In genomic region chr12:113220593-113221180, GRCh38 we compare ENCODE assay signal across 8 cellular contexts. TPM values are rescaled to one million over a fixed set of nuclear protein-coding genes. Genes with fewer than 3 reads are reported as not detected.
A peak's percentile ranks its signal among the peaks of the same experiment; 100 is the strongest.
DNase-seq lines count a peak whose midpoint lies in the region; TF ChIP-seq lines count a peak whose summit lies in the region.

No MANE protein-coding gene starts in this region.

- H3K4me1 ChIP-seq in HUES64 (ENCODE audit: insufficient read depth, low read length) (peaks cover 13% of the 10 kb centered on the region), mucosa of rectum (ENCODE audit: control insufficient read depth in 2 of 2, insufficient read depth in 2 of 2, low read length in 2 of 2) (peaks cover 21 to 29% of the 10 kb centered on the region in 2 donors)

- peak overlapping the region; percentile 67 to 94 (median 84) for H3K27ac Mint-ChIP-seq in brain

- peaks cover 36% of the 10 kb centered on the region for H3K4me1 Mint-ChIP-seq in brain

- H3K36me3 ChIP-seq in HUES64 (ENCODE audit: insufficient read depth, low read length): no peaks in the 10 kb centered on the region
- H3K36me3 ChIP-seq in mucosa of rectum (ENCODE audit: control insufficient read depth in 2 of 2, insufficient read depth in 2 of 2, low read length in 2 of 2): no peaks in the 10 kb centered on the region

- H3K4me3 ChIP-seq in GM12864 (ENCODE audit: low read depth, low read length) (peak overlapping the region; percentile 64), HUES64 (ENCODE audit: low read length) (peak overlapping the region; percentile 66), mucosa of rectum (ENCODE audit: low read length in 2 of 2) (peak overlapping the region; percentile 73 to 85)

- intact Hi-C loops in posterior cingulate gyrus (cut with DNase I): loop anchor here (1.0 kb wide), 1 partner anchor 39 kb away; no protein-coding TSS in a partner anchor

- H3K27me3 Mint-ChIP-seq in brain: peaks cover 6% of the 10 kb centered on the region

- peak overlapping the region; percentile 3; the same call in 1 of the 2 replicates for H3K27ac ChIP-seq in HUES64 (ENCODE audit: low read depth, low read length)
- H3K27ac ChIP-seq in mucosa of rectum (ENCODE audit: low read depth in 2 of 2, low read length in 2 of 2): peak overlapping the region in 1 of 2 donors; percentile 11

- 3% methylated on average over 20 of the region's 23 CpGs for WGBS in HUES64

- H3K4me3 Mint-ChIP-seq in brain: peak overlapping the region; percentile 83 to 94 (median 92)

- H3K9ac ChIP-seq in HUES64 (ENCODE audit: low read depth, low read length) (peak overlapping the region; percentile 54), mucosa of rectum (ENCODE audit: low read depth in 1 of 2, low read length in 2 of 2) (peak overlapping the region; percentile 29 to 68)

- TF ChIP-seq CTCF in GM12864 (IDR thresholded peaks at IDR 0.05; ENCODE audit: low read depth, low read length, missing control alignments) (no peak), brain (conservative IDR thresholded peaks at IDR 0.05) (no peak)

- H3K9me3 ChIP-seq in HUES64 (ENCODE audit: insufficient read depth, low read depth, low read length) (no peaks in the 10 kb centered on the region), mucosa of rectum (ENCODE audit: control insufficient read depth in 2 of 2, low read length in 2 of 2) (no peaks in the 10 kb centered on the region)

- H3K9me3 Mint-ChIP-seq in brain: no peaks in the 10 kb centered on the region

- H3K27me3 ChIP-seq in HUES64 (ENCODE audit: insufficient read depth, low read length) (no peaks in the 10 kb centered on the region), mucosa of rectum (ENCODE audit: control insufficient read depth in 2 of 2, insufficient read depth in 2 of 2, low read length in 2 of 2) (no peaks in the 10 kb centered on the region)

- DNase-seq in GM12864 (ENCODE audit: low read depth) (no peak), posterior cingulate gyrus (no peak), COLO668 (lab: John Stamatoyannopoulos, UW; ENCODE audit: unreplicated experiment) (no peak), anterior cingulate cortex (lab: John Stamatoyannopoulos, UW) (no peak), SKM-1 (lab: John Stamatoyannopoulos, UW; ENCODE audit: unreplicated experiment) (no peak)

- H3K36me3 Mint-ChIP-seq in brain: no peaks in the 10 kb centered on the region

RNA-seq across cellular contexts. Expression of gene TPCN1, which starts 0.6 kb away (rescaled TPM):
- 7.7 TPM for polyA plus RNA-seq in HUES64 (2013, experiment 1 of 2)
- polyA plus RNA-seq in HUES64 (2013, experiment 2 of 2): 9.8 TPM
- polyA plus RNA-seq in brain (ENCODE audit: insufficient read depth, low read depth, low replicate concordance): 16.1 TPM

RNA-seq across cellular contexts. Expression of gene RITA1, which starts 35.2 kb away (rescaled TPM):
- polyA plus RNA-seq in HUES64 (2013, experiment 1 of 2): 21.8 TPM
- 22.6 TPM for polyA plus RNA-seq in HUES64 (2013, experiment 2 of 2)
- polyA plus RNA-seq in brain (ENCODE audit: insufficient read depth, low read depth, low replicate concordance): 29.7 TPM

RNA-seq across cellular contexts. Expression of gene DDX54, which starts 35.4 kb away (rescaled TPM):
- 46.2 TPM for polyA plus RNA-seq in HUES64 (2013, experiment 1 of 2)
- polyA plus RNA-seq in HUES64 (2013, experiment 2 of 2): 43.0 TPM
- 41.9 TPM for polyA plus RNA-seq in brain (ENCODE audit: insufficient read depth, low read depth, low replicate concordance)
